ENCODE assay signal across 1 cellular context in the genomic region with DNA sequence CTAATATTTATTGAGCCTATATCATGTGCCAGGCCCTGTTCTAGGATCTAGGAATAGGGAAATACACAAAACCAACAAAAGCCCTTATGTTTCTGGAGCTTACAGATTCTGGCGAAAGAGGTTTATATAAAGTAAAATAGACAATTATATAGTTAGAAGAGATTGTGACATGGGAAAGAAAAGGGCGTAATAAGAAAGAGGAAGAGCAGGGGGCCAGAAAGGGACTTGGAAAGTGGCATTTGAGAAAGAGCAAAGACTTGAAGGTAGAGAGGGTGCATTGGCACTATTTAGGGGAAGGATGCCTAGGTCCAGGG.
TF ChIP-seq lines count a peak whose summit lies in the region.

No MANE protein-coding gene starts in this region.

TF ChIP-seq in GM23338, 12 proteins besides CTCF, POLR2A, EP300 and RAD21 (continued from another document):
- TF ChIP-seq, protein P1, sequence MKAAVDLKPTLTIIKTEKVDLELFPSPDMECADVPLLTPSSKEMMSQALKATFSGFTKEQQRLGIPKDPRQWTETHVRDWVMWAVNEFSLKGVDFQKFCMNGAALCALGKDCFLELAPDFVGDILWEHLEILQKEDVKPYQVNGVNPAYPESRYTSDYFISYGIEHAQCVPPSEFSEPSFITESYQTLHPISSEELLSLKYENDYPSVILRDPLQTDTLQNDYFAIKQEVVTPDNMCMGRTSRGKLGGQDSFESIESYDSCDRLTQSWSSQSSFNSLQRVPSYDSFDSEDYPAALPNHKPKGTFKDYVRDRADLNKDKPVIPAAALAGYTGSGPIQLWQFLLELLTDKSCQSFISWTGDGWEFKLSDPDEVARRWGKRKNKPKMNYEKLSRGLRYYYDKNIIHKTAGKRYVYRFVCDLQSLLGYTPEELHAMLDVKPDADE (IDR thresholded peaks at IDR 0.05): no peak
- TF ChIP-seq ZNF331 (CRISPR knock-in tag; IDR thresholded peaks at IDR 0.05; ENCODE audit: low read depth) (no peak), POLR2AphosphoS5 (IDR thresholded peaks at IDR 0.05; ENCODE audit: low read depth) (no peak), ZNF462 (CRISPR knock-in tag; IDR thresholded peaks at IDR 0.05) (no peak), ZNF114 (CRISPR knock-in tag; IDR thresholded peaks at IDR 0.05) (no peak), EZH2 (IDR thresholded peaks at IDR 0.05; ENCODE audit: low read depth, unreplicated experiment) (no peak), CREB1 (CRISPR knock-in tag; IDR thresholded peaks at IDR 0.05; ENCODE audit: low read depth) (no peak)
